ENCODE assay signal across 2 cellular contexts in the genomic region with DNA sequence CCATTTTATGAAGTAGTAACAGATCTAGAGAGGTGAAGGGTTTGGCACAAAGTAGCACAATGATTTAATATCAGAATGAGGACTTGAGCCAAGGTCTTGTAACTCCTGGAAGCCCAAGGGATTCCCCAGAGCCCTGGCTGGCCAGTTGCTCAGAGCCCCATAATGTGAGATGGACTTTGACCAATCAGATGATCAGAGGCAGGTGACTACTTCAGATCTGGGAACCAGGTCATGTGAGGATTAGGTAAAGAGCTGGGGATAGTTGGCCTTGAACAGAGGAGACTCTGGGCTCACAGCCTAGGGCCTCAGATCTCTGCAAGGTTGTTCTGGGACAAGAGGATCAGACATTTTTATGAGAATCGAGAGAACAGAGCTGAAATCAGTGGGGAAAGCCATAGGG.
A peak's percentile ranks its signal among the peaks of the same experiment; 100 is the strongest.
TF ChIP-seq lines count a peak whose summit lies in the region.

No MANE protein-coding gene starts in this region.

TF ChIP-seq in WTC11, 78 proteins besides CTCF, POLR2A, EP300 and RAD21:
- TF ChIP-seq, protein P1, sequence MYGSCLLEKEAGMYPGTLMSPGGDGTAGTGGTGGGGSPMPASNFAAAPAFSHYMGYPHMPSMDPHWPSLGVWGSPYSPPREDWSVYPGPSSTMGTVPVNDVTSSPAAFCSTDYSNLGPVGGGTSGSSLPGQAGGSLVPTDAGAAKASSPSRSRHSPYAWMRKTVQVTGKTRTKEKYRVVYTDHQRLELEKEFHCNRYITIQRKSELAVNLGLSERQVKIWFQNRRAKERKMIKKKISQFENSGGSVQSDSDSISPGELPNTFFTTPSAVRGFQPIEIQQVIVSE (CRISPR knock-in tag; IDR thresholded peaks at IDR 0.05; ENCODE audit: borderline replicate concordance), result no peak
- TF ChIP-seq, protein P2, sequence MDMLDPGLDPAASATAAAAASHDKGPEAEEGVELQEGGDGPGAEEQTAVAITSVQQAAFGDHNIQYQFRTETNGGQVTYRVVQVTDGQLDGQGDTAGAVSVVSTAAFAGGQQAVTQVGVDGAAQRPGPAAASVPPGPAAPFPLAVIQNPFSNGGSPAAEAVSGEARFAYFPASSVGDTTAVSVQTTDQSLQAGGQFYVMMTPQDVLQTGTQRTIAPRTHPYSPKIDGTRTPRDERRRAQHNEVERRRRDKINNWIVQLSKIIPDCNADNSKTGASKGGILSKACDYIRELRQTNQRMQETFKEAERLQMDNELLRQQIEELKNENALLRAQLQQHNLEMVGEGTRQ (CRISPR knock-in tag; IDR thresholded peaks at IDR 0.05), result peak; percentile 28; the same call in 1 of the 2 replicates

TF ChIP-seq in liver, 16 proteins besides CTCF, POLR2A, EP300 and RAD21 (continued from another document):
- TF ChIP-seq, protein P3, sequence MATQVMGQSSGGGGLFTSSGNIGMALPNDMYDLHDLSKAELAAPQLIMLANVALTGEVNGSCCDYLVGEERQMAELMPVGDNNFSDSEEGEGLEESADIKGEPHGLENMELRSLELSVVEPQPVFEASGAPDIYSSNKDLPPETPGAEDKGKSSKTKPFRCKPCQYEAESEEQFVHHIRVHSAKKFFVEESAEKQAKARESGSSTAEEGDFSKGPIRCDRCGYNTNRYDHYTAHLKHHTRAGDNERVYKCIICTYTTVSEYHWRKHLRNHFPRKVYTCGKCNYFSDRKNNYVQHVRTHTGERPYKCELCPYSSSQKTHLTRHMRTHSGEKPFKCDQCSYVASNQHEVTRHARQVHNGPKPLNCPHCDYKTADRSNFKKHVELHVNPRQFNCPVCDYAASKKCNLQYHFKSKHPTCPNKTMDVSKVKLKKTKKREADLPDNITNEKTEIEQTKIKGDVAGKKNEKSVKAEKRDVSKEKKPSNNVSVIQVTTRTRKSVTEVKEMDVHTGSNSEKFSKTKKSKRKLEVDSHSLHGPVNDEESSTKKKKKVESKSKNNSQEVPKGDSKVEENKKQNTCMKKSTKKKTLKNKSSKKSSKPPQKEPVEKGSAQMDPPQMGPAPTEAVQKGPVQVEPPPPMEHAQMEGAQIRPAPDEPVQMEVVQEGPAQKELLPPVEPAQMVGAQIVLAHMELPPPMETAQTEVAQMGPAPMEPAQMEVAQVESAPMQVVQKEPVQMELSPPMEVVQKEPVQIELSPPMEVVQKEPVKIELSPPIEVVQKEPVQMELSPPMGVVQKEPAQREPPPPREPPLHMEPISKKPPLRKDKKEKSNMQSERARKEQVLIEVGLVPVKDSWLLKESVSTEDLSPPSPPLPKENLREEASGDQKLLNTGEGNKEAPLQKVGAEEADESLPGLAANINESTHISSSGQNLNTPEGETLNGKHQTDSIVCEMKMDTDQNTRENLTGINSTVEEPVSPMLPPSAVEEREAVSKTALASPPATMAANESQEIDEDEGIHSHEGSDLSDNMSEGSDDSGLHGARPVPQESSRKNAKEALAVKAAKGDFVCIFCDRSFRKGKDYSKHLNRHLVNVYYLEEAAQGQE (IDR thresholded peaks at IDR 0.05), result peak; percentile 43
- TF ChIP-seq HNF4A (conservative IDR thresholded peaks at IDR 0.05), result peak; percentile 97 to 99
- TF ChIP-seq, protein P4, sequence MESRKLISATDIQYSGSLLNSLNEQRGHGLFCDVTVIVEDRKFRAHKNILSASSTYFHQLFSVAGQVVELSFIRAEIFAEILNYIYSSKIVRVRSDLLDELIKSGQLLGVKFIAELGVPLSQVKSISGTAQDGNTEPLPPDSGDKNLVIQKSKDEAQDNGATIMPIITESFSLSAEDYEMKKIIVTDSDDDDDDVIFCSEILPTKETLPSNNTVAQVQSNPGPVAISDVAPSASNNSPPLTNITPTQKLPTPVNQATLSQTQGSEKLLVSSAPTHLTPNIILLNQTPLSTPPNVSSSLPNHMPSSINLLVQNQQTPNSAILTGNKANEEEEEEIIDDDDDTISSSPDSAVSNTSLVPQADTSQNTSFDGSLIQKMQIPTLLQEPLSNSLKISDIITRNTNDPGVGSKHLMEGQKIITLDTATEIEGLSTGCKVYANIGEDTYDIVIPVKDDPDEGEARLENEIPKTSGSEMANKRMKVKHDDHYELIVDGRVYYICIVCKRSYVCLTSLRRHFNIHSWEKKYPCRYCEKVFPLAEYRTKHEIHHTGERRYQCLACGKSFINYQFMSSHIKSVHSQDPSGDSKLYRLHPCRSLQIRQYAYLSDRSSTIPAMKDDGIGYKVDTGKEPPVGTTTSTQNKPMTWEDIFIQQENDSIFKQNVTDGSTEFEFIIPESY (IDR thresholded peaks at IDR 0.05), result peak; percentile 80
- TF ChIP-seq YY1 (IDR thresholded peaks at IDR 0.05), result peak; percentile 83
- peak in 1 of 2 donors; percentile 19 for TF ChIP-seq EGR1 (IDR thresholded peaks at IDR 0.05; ENCODE audit: low read depth in 2 of 2)
- TF ChIP-seq RXRA (IDR thresholded peaks at IDR 0.05), result peak; percentile 94 to 96
- TF ChIP-seq, protein P5, sequence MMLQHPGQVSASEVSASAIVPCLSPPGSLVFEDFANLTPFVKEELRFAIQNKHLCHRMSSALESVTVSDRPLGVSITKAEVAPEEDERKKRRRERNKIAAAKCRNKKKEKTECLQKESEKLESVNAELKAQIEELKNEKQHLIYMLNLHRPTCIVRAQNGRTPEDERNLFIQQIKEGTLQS (IDR thresholded peaks at IDR 0.05), result peak; percentile 40
- TF ChIP-seq FOXA2 (IDR thresholded peaks at IDR 0.05), result peak; percentile 74
- TF ChIP-seq, protein P6, sequence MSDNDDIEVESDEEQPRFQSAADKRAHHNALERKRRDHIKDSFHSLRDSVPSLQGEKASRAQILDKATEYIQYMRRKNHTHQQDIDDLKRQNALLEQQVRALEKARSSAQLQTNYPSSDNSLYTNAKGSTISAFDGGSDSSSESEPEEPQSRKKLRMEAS (IDR thresholded peaks at IDR 0.05), result peak; percentile 73
- TF ChIP-seq TAF1 (conservative IDR thresholded peaks at IDR 0.05), result no peak
- TF ChIP-seq SP1 (IDR thresholded peaks at IDR 0.05), result peak; percentile 88
- TF ChIP-seq FOXA1 (IDR thresholded peaks at IDR 0.05), result peak; percentile 91
- peak in 1 of 2 donors; percentile 40 for TF ChIP-seq GABPA (IDR thresholded peaks at IDR 0.05 in 1 of 2, conservative IDR thresholded peaks at IDR 0.05 in 1 of 2)
- TF ChIP-seq JUND (IDR thresholded peaks at IDR 0.05), result peak; percentile 63 to 70
- peak; percentile 95 for TF ChIP-seq HNF4G (IDR thresholded peaks at IDR 0.05)
